In the genomic region with DNA sequence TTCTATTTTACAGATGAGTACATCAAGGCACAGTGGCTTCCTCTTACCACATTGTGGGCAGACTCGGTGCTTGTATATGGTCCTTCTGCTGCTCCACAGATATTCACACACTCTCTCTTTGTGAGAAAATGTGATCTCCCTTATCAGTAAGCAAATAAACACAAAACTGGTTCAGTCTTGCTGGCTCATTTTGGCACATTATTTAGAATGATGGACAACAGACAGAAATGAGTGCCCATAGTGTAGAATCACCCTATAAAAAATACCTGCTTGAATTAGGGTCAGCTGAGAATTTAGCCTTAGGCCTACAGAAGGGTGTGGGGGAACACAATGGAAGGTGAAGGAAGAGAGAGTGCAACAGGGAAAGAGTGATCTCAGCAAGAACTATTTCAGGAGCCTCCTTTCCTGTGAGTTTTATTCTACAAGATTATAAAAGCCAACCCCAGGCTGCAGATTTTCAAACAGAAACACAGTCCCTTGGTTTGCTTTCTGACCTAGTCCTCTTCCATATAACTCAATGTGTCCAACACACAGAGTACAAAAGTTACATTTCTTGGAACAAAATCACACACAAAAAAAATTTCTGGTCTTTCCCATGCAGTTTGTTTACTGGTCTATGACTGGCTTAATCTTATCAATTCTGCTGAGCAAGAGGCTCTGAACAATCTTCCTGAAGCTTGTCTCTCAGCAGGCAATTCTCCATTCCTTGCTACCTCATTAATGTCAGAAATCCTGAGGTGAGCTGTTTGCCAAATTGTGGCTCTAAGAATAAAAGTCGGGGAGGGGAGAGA, we compare ENCODE assay signal across 22 cellular contexts.
A peak's percentile ranks its signal among the peaks of the same experiment; 100 is the strongest.
DNase-seq lines count a peak whose midpoint lies in the region; FAIRE-seq and TF ChIP-seq lines count a peak whose summit lies in the region.
"Had no signal": no experiment of that assay in that cellular context is flagged by ENCODE, and none has a peak within 500 bp of the region (broad histone marks: within the 10 kb centered on the region; RNA-seq: fewer than 3 reads in every experiment).

No MANE protein-coding gene starts in this region.

- H3K56ac ChIP-seq in H1 (replicated peaks; ENCODE audit: insufficient read length, low read depth, low read length) = no peak overlapping the region

- H3K9me3 ChIP-seq in H1 (ENCODE audit: insufficient read depth in 2 of 2, low read depth in 1 of 2, low read length in 1 of 2) (no peaks in the 10 kb centered on the region), neural progenitor cell (ENCODE audit: low read depth) (no peaks in the 10 kb centered on the region)
- H3K9me3 ChIP-seq: HAP-1 had no signal

- no peaks in the 10 kb centered on the region for H3K27me3 Mint-ChIP-seq in neural progenitor cell (ENCODE audit: insufficient read depth, low read depth)
- H3K27me3 Mint-ChIP-seq in mesothelial cell of epicardium (ENCODE audit: low read depth) = peaks cover 9% of the 10 kb centered on the region

- DNase-seq in DMS53 (lab: John Stamatoyannopoulos, UW) (peak; percentile 33), DMS53 treated with DMSO at 0.1 percent for 48 hours (lab: John Stamatoyannopoulos, UW; ENCODE audit: unreplicated experiment) (no peak), NCI-H69 (lab: John Stamatoyannopoulos, UW) (peak; percentile 50), H1 (ENCODE audit: low read depth in 1 of 2, low spot score in 2 of 2) (no peak), neural progenitor cell (ENCODE audit: low spot score) (no peak), NOMO-1 (lab: John Stamatoyannopoulos, UW; ENCODE audit: unreplicated experiment in 2 of 2) (no peak), NCI-H345 treated with DMSO at 0.1 percent for 48 hours (lab: John Stamatoyannopoulos, UW; ENCODE audit: unreplicated experiment) (no peak), mesothelial cell of epicardium (ENCODE audit: low spot score in 2 of 2, unreplicated experiment in 2 of 2) (no peak)
- DNase-seq: AML-193, DND-41, KBM-7, NCI-H1417 treated with DMSO at 0.1 percent for 48 hours, NCI-H2081, NCI-H2171 treated with DMSO at 0.1 percent for 48 hours, NCI-H446 treated with DMSO at 0.1 percent for 48 hours, NCI-H774, PC-3, RPMI8226, SIG-M5 had no signal

- H3K23ac ChIP-seq in H1 (ENCODE audit: insufficient read length) = no peak overlapping the region

- no peak overlapping the region for H4K8ac ChIP-seq in H1 (ENCODE audit: extremely low read depth, insufficient read depth, low read length)

- TF ChIP-seq EP300 in H1 (IDR thresholded peaks at IDR 0.05; ENCODE audit: borderline replicate concordance in 1 of 2, low read depth in 2 of 2, low read length in 2 of 2) = no peak

- no peak overlapping the region for H2BK5ac ChIP-seq in H1 (ENCODE audit: low read depth, low read length)

- H3K9me3 Mint-ChIP-seq in neural progenitor cell (no peaks in the 10 kb centered on the region), mesothelial cell of epicardium (peaks cover 16% of the 10 kb centered on the region)

- H3K27ac Mint-ChIP-seq in neural progenitor cell = no peak overlapping the region
- H3K27ac Mint-ChIP-seq in mesothelial cell of epicardium = no peak overlapping the region

- H3K4me3 ChIP-seq in H1 (ENCODE audit: extremely low read depth in 1 of 4, insufficient read depth in 2 of 4, low read depth in 3 of 4, low read length in 4 of 4) (no peak overlapping the region), neural progenitor cell (no peak overlapping the region)
- H3K4me3 ChIP-seq: HAP-1 had no signal

- 71% methylated on average over 2 of the region's 2 CpGs; no CpG with 5 or more reads in 1 of the 2 experiments for WGBS in H1 (ENCODE audit: extremely low coverage in 1 of 2, insufficient coverage in 1 of 2, insufficient read length in 1 of 2, insufficient replicate concordance in 2 of 2, low coverage in 1 of 2, low lambda C conversion rate in 2 of 2, missing lambda C conversion rate in 1 of 2), 2 experiments

- no peak overlapping the region for H2BK15ac ChIP-seq in H1 (ENCODE audit: low read length)

- no peaks in the 10 kb centered on the region for H3K23me2 ChIP-seq in H1 (ENCODE audit: low read depth, low read length)

- H4K91ac ChIP-seq in H1 (replicated peaks; ENCODE audit: insufficient read length, low read length) = no peak overlapping the region

- no peaks in the 10 kb centered on the region for H3K79me2 ChIP-seq in H1 (ENCODE audit: control insufficient read depth in 1 of 2, insufficient read depth in 2 of 2, low read length in 2 of 2)
- no peaks in the 10 kb centered on the region for H3K79me2 ChIP-seq in neural progenitor cell (ENCODE audit: low read depth)

- H3K4ac ChIP-seq in H1 (replicated peaks; ENCODE audit: insufficient read length, low read depth, low read length) = no peak overlapping the region

- peaks cover 20% of the 10 kb centered on the region for H3K4me1 Mint-ChIP-seq in neural progenitor cell
- peaks cover 18% of the 10 kb centered on the region for H3K4me1 Mint-ChIP-seq in mesothelial cell of epicardium

- no peak overlapping the region for H2BK12ac ChIP-seq in H1 (ENCODE audit: low read depth, low read length)

- H3K79me1 ChIP-seq in H1 (ENCODE audit: low read depth, low read length) = no peaks in the 10 kb centered on the region

- no peak overlapping the region for H2BK20ac ChIP-seq in H1 (ENCODE audit: low read length)

- H3K4me1 ChIP-seq in H1 (replicated peaks in 1 of 4; ENCODE audit: control insufficient read depth in 3 of 4, insufficient read depth in 4 of 4, low read length in 3 of 4) (peaks cover 0 to 4% (median 1%) of the 10 kb centered on the region in 4 experiments; a peak in 1 of 7 replicates), neural progenitor cell (peaks cover 11% of the 10 kb centered on the region)

- H3K4me3 Mint-ChIP-seq in neural progenitor cell (no peak overlapping the region), mesothelial cell of epicardium (no peak overlapping the region)

- H3F3A ChIP-seq in neural progenitor cell (ENCODE audit: low read depth) = peaks cover 9% of the 10 kb centered on the region

- H3K36me3 ChIP-seq in H1 (ENCODE audit: control insufficient read depth in 2 of 4, insufficient read depth in 4 of 4, low read length in 3 of 4) (no peaks in the 10 kb centered on the region), neural progenitor cell (no peaks in the 10 kb centered on the region)
- H3K36me3 ChIP-seq: HAP-1 had no signal

- H3K18ac ChIP-seq in H1 (ENCODE audit: extremely low read depth, low read length) = no peak overlapping the region

- H3K4me2 ChIP-seq in H1 (ENCODE audit: insufficient read depth in 1 of 2, low read depth in 2 of 2, low read length in 2 of 2) (no peak overlapping the region), neural progenitor cell (peak overlapping the region; percentile 49)

- H3K27me3 ChIP-seq in H1 (replicated peaks in 1 of 4; ENCODE audit: control insufficient read depth in 3 of 4, extremely low read depth in 1 of 4, insufficient read depth in 3 of 4, low read length in 3 of 4) (no peaks in the 10 kb centered on the region), neural progenitor cell (no peaks in the 10 kb centered on the region)

- CTCF ChIA-PET in H1 (lab: Charles Lee; ENCODE audit: partially characterized antibody) = interaction anchor here (1.8 kb wide), 1 partner anchor 99 kb away, joined by 4 read pairs; no protein-coding TSS in a partner anchor

- no peak for TF ChIP-seq RAD21 in H1 (IDR thresholded peaks at IDR 0.05 in 1 of 2, conservative IDR thresholded peaks at IDR 0.05 in 1 of 2; ENCODE audit: low read depth in 2 of 2, low read length in 2 of 2)

- FAIRE-seq in H1 (lab: Jason Lieb, UNC) = no peak

- TF ChIP-seq POLR2A in H1 (IDR thresholded peaks at IDR 0.05; ENCODE audit: control extremely low read depth in 1 of 2, low read depth in 2 of 2, low read length in 2 of 2) = no peak

- no peak overlapping the region for H3K14ac ChIP-seq in H1 (ENCODE audit: insufficient read length)

- TF ChIP-seq CTCF in H1 (IDR thresholded peaks at IDR 0.05; ENCODE audit: control extremely low read depth in 1 of 3, insufficient read depth in 1 of 3, low read depth in 1 of 3, low read length in 3 of 3) (no peak), neural progenitor cell (IDR thresholded peaks at IDR 0.05) (no peak), mesothelial cell of epicardium (IDR thresholded peaks at IDR 0.05; ENCODE audit: unreplicated experiment) (no peak)

- POLR2A ChIA-PET in H1 (lab: Charles Lee; ENCODE audit: partially characterized antibody) = no interaction called here

- H3K27ac ChIP-seq in H1 (ENCODE audit: low read depth, low read length) (no peak overlapping the region), neural progenitor cell (no peak overlapping the region)
- H3K27ac ChIP-seq: 22Rv1, C4-2B had no signal

- no peaks in the 10 kb centered on the region for H3K36me3 Mint-ChIP-seq in neural progenitor cell
- H3K36me3 Mint-ChIP-seq in mesothelial cell of epicardium = peaks cover 1% of the 10 kb centered on the region

- H3K9ac ChIP-seq in H1 (replicated peaks in 1 of 4; ENCODE audit: extremely low read depth in 1 of 4, low read depth in 3 of 4, low read length in 3 of 4) (no peak overlapping the region), neural progenitor cell (no peak overlapping the region)

- H4K20me1 ChIP-seq in H1 (replicated peaks in 1 of 2; ENCODE audit: control insufficient read depth in 1 of 2, insufficient read depth in 2 of 2, low read length in 2 of 2) (no peaks in the 10 kb centered on the region), neural progenitor cell (ENCODE audit: low read depth) (no peaks in the 10 kb centered on the region)

- no peak overlapping the region for H2BK120ac ChIP-seq in H1 (replicated peaks; ENCODE audit: low read depth, low read length)

- H2AFZ ChIP-seq in H1 (ENCODE audit: low read length) (0 out of 2 replicates have a peak overlapping the region, but pooled peaks have one; percentile 18), neural progenitor cell (replicated peaks) (peak overlapping the region; percentile 19)

- no peak overlapping the region for H2AK5ac ChIP-seq in H1 (ENCODE audit: low read depth, low read length)

- no peak overlapping the region for H4K5ac ChIP-seq in H1 (ENCODE audit: insufficient read length, low read depth, low read length)

TF ChIP-seq in H1, 55 proteins besides CTCF, POLR2A, EP300 and RAD21 (continues in another document):
- no peak for TF ChIP-seq SP2 (IDR thresholded peaks at IDR 0.05; ENCODE audit: low read length)
- TF ChIP-seq CTBP2 (IDR thresholded peaks at IDR 0.05; ENCODE audit: borderline replicate concordance, insufficient read depth, insufficient read length, low read length) = no peak
- TF ChIP-seq NRF1 (IDR thresholded peaks at IDR 0.05; ENCODE audit: low read depth, low read length) = no peak
- no peak for TF ChIP-seq HDAC6 (IDR thresholded peaks at IDR 0.05; ENCODE audit: low read depth, low read length)
- no peak for TF ChIP-seq GABPA (IDR thresholded peaks at IDR 0.05; ENCODE audit: borderline replicate concordance, insufficient read depth, low read length)
- no peak for TF ChIP-seq ZNF274 (IDR thresholded peaks at IDR 0.05; ENCODE audit: borderline replicate concordance, extremely low read depth, low read length)
- TF ChIP-seq EGR1 (IDR thresholded peaks at IDR 0.05; ENCODE audit: borderline replicate concordance, low read depth, low read length) = no peak

Comparison
In these comparisons a context has a peak if more than half of its experiments do, and no peak if none do; other contexts are left out.
1. DNase-seq: peak in DMS53 (single experiment) and NCI-H69 (single experiment); none in DMS53 treated with DMSO at 0.1 percent for 48 hours (single experiment), H1 (0 of 2), neural progenitor cell (single experiment), NOMO-1 (0 of 2), NCI-H345 treated with DMSO at 0.1 percent for 48 hours (single experiment) and mesothelial cell of epicardium (0 of 2).